In genomic region chr1:147496571-147496970, GRCh38 we compare ENCODE assay signal across 2 cellular contexts.
TF ChIP-seq lines count a peak whose summit lies in the region.

No MANE protein-coding gene starts in this region.

TF ChIP-seq in IMR-90, 13 proteins besides CTCF, POLR2A, EP300 and RAD21 (continued from another document):
- no peak for TF ChIP-seq USF2 (IDR thresholded peaks at IDR 0.05; ENCODE audit: low read depth, low read length)
- no peak for TF ChIP-seq RFX5 (IDR thresholded peaks at IDR 0.05; ENCODE audit: low read depth, low read length)
- no peak for TF ChIP-seq ELK1 (IDR thresholded peaks at IDR 0.05; ENCODE audit: borderline replicate concordance, low read depth, low read length)
- no peak for TF ChIP-seq BHLHE40 (IDR thresholded peaks at IDR 0.05; ENCODE audit: low read depth, low read length)
- no peak for TF ChIP-seq MXI1 (IDR thresholded peaks at IDR 0.05; ENCODE audit: borderline replicate concordance, low read depth, low read length)
- TF ChIP-seq CEBPB (IDR thresholded peaks at IDR 0.05; ENCODE audit: low read depth, low read length): no peak
- no peak for TF ChIP-seq MAFK (IDR thresholded peaks at IDR 0.05; ENCODE audit: low read depth, low read length)
- no peak for TF ChIP-seq RCOR1 (IDR thresholded peaks at IDR 0.05; ENCODE audit: insufficient replicate concordance, low read length)
- TF ChIP-seq FOS (IDR thresholded peaks at IDR 0.05; ENCODE audit: low read depth, low read length): no peak
- TF ChIP-seq SMC3 (IDR thresholded peaks at IDR 0.05; ENCODE audit: low read depth, low read length): no peak
TF ChIP-seq in IMR-90: peak in this region for 0.

TF ChIP-seq in GM12891, 5 proteins besides CTCF, POLR2A, EP300 and RAD21 (continued from another document):
- no peak for TF ChIP-seq POU2F2 (IDR thresholded peaks at IDR 0.05; ENCODE audit: low read depth, low read length)
- TF ChIP-seq PAX5 (IDR thresholded peaks at IDR 0.05; ENCODE audit: insufficient read depth, low read length, severe bottlenecking): no peak
